9 cellular contexts compared by ENCODE assay signal in the genomic region with DNA sequence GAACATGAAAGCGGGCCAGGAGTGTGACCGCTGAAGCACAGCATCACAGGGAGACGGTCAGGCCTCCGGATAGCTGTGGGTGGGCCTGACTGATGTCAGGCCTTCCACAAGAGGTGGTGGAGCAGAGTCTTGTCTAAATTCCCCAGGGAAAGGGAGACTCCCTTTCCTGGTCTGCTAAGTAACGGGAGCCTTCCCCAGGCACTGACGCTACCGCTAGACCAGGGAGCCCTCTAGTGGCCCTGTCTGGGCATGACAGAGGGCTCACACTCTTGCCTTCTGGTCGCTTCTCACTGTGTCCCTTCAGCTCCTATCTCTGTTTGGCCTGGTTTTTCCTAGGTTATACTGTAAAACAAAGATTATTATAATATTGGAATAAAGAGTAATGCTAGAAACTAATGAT. TPM values are rescaled to one million over a fixed set of nuclear protein-coding genes. Genes with fewer than 3 reads are reported as not detected.
DNase-seq lines count a peak whose midpoint lies in the region; ATAC-seq and TF ChIP-seq lines count a peak whose summit lies in the region.
"Had no signal": no experiment of that assay in that cellular context is flagged by ENCODE, and none has a peak within 500 bp of the region (broad histone marks: within the 10 kb centered on the region; RNA-seq: fewer than 3 reads in every experiment).

No MANE protein-coding gene starts in this region.

- peak; percentile 57 for DNase-seq in ELF-1 (ENCODE audit: low read depth, low spot score)
- DNase-seq in NCI-H2107 treated with DMSO at 0.1 percent for 48 hours (lab: John Stamatoyannopoulos, UW; ENCODE audit: unreplicated experiment), result peak; percentile 65
- peak; percentile 47 for DNase-seq in activated CD8-positive, alpha-beta memory T cell treated with anti-CD3 and anti-CD28 coated beads, Interleukin-2, amount 50 U/mL, for 4 hours
- DNase-seq in fibroblast of villous mesenchyme (ENCODE audit: low read depth), result peak; percentile 67
- peak; percentile 15 for DNase-seq in renal cortical epithelial cell (ENCODE audit: low read depth)
- DNase-seq in cerebellum (ENCODE audit: low spot score), result no peak

- TF ChIP-seq CTCF in fibroblast of villous mesenchyme (IDR thresholded peaks at IDR 0.05; ENCODE audit: insufficient read depth, low read depth, low read length), result peak; percentile 91

- H3K4me3 ChIP-seq in fibroblast of villous mesenchyme (ENCODE audit: low read depth, low read length), result peak overlapping the region; percentile 19
- H3K4me3 ChIP-seq: skin epidermis had no signal

- ATAC-seq in HG02588 (IDR thresholded peaks at IDR 0.05; ENCODE audit: unreplicated experiment), result no peak
- ATAC-seq in GM21528 (IDR thresholded peaks at IDR 0.05; ENCODE audit: low FRiP score, unreplicated experiment), result no peak

RNA-seq across cellular contexts. Expression of a gene that starts 36.5 kb away (rescaled TPM):
- 1.3 and 2.6 TPM in 2 replicates for total RNA-seq in fibroblast of villous mesenchyme
- 1.5 and 3.0 TPM in 2 replicates for total RNA-seq in renal cortical epithelial cell
- total RNA-seq in cerebellum, result 11.9 TPM

RNA-seq across cellular contexts. Expression of a gene that starts 39.6 kb away (rescaled TPM):
- total RNA-seq in fibroblast of villous mesenchyme (35.8 and 46.6 TPM in 2 replicates), renal cortical epithelial cell (21.5 and 39.1 TPM in 2 replicates), cerebellum (36.7 TPM)
